In genomic region chr21:42892931-42893660, GRCh38 we compare ENCODE assay signal across 8 cellular contexts. TPM values are rescaled to one million over a fixed set of nuclear protein-coding genes. Genes with fewer than 3 reads are reported as not detected.
DNase-seq lines count a peak whose midpoint lies in the region; ATAC-seq, FAIRE-seq and TF ChIP-seq lines count a peak whose summit lies in the region.

TSS of gene NDUFV3 (plus strand) at chr21:42893309. CDS start at chr21:42893334, 25 bp downstream.

- TF ChIP-seq POLR2A in body of pancreas (IDR thresholded peaks at IDR 0.05) (peak; percentile 93 to 96 (median 96)), sigmoid colon (IDR thresholded peaks at IDR 0.05) (peak; percentile 76 to 91)

- H3K4me3 ChIP-seq in body of pancreas (peak within 1 kb of the TSS; percentile 79 to 86), sigmoid colon (peak within 1 kb of the TSS; percentile 78 to 98 (median 85))

- no peaks in the 10 kb centered on the region for H3K9me3 ChIP-seq in body of pancreas
- no peaks in the 10 kb centered on the region for H3K9me3 ChIP-seq in sigmoid colon

- TF ChIP-seq EP300 in sigmoid colon (IDR thresholded peaks at IDR 0.05) = no peak

- TF ChIP-seq CTCF in 22Rv1 (IDR thresholded peaks at IDR 0.05) = no peak
- TF ChIP-seq CTCF in body of pancreas (IDR thresholded peaks at IDR 0.05) = peak in 2 of 7 experiments; percentile 20 to 23
- no peak for TF ChIP-seq CTCF in sigmoid colon (IDR thresholded peaks at IDR 0.05)

- no peaks in the 10 kb centered on the region for H3K27me3 ChIP-seq in body of pancreas
- H3K27me3 ChIP-seq in sigmoid colon = no peaks in the 10 kb centered on the region

- H3K27ac ChIP-seq in 22Rv1 (peak within 1 kb of the TSS; percentile 90), body of pancreas (peak within 1 kb of the TSS; percentile 84 to 97 (median 95)), sigmoid colon (peak within 1 kb of the TSS; percentile 96 to 99 (median 97))

- FAIRE-seq in TTC549 (lab: Jason Lieb, UNC) = peak; percentile 65

- peaks cover 14% of the 10 kb centered on the region for H3K4me1 ChIP-seq in body of pancreas
- H3K4me1 ChIP-seq in sigmoid colon = peaks cover 0 to 21% (median 10%) of the 10 kb centered on the region in 4 donors

- ATAC-seq in GM18520 (IDR thresholded peaks at IDR 0.05; ENCODE audit: unreplicated experiment) = peak; percentile 91
- peak; percentile 86 for ATAC-seq in HG03064 (IDR thresholded peaks at IDR 0.05; ENCODE audit: low read depth, unreplicated experiment)
- peak; percentile 97 for ATAC-seq in body of pancreas

- 0% methylated on average over 1 to 77 of the region's 77 CpGs for WGBS in body of pancreas, 2 donors
- 0 to 1% methylated on average over 77 of the region's 77 CpGs for WGBS in sigmoid colon, 2 donors

- H3K36me3 ChIP-seq in body of pancreas (replicated peaks in 1 of 2; ENCODE audit: insufficient read depth in 1 of 2, low read depth in 2 of 2) = peaks cover 6 to 7% of the 10 kb centered on the region in 2 donors
- H3K36me3 ChIP-seq in sigmoid colon = peaks cover 0 to 14% (median 9%) of the 10 kb centered on the region in 4 donors

- DNase-seq in NCI-H2107 treated with DMSO at 0.1 percent for 48 hours (lab: John Stamatoyannopoulos, UW; ENCODE audit: unreplicated experiment) (peak; percentile 97), body of pancreas (peak; percentile 100), iPS DF 19.7 (ENCODE audit: low read depth, low spot score) (peak; percentile 84), sigmoid colon (peak; percentile 100)

- intact Hi-C loops in body of pancreas (cut with DNase I) (no loop called here), sigmoid colon (cut with DNase I) (loop anchor here (10.0 kb wide), 1 partner anchor 102 kb away; no protein-coding TSS in a partner anchor)

RNA-seq across cellular contexts. Expression of gene NDUFV3, which starts in this region (rescaled TPM):
- 10 to 100 TPM; 42.3 to 55.0 TPM for total RNA-seq in body of pancreas
- 10 to 100 TPM; 53.5 to 67.6 (median 60.7) TPM for total RNA-seq in sigmoid colon
- 10 to 100 TPM; 15.0 to 22.6 (median 15.7) TPM for polyA plus RNA-seq in sigmoid colon

Comparison
In these comparisons a context has a peak if more than half of its experiments do, and no peak if none do; other contexts are left out.
1. Peak in every context shown above with its lines: DNase-seq, ATAC-seq, H3K4me3 ChIP-seq and H3K27ac ChIP-seq.